ENCODE assay signal across 9 cellular contexts in the genomic region with DNA sequence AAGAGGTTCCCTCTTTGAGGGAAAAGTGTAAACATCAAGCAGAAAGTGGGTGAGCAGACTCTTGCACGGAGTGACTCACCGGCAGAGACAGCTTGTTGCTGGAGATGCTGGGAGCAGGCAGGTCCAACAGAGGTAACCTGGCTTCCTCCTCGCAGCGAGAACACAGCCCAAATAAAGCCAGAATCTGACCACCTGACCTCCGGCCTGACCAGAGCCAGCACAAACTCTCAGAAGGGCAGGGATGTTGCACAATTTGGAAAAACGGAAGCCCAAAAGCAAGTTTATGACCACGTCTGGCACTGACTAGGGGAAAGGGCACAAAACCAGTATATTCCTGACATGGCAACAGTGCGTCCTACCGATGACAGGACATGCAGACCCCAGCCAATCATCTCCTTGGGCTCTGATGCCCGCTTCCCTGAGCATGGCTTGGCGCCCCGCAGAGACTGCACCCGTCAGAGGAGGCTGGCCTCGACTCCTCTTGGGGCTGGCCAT. TPM values are rescaled to one million over a fixed set of nuclear protein-coding genes. Genes with fewer than 3 reads are reported as not detected.
A peak's percentile ranks its signal among the peaks of the same experiment; 100 is the strongest.
DNase-seq lines count a peak whose midpoint lies in the region; TF ChIP-seq lines count a peak whose summit lies in the region.
"Had no signal": no experiment of that assay in that cellular context is flagged by ENCODE, and none has a peak within 500 bp of the region (broad histone marks: within the 10 kb centered on the region; RNA-seq: fewer than 3 reads in every experiment).

No MANE protein-coding gene starts in this region.

- H3K36me3 ChIP-seq in WERI-Rb-1, result no peaks in the 10 kb centered on the region

- no peaks in the 10 kb centered on the region for H3K9me3 ChIP-seq in WERI-Rb-1 (ENCODE audit: severe bottlenecking)

- H3K36me3 Mint-ChIP-seq in activated CD4-positive, alpha-beta memory T cell treated with anti-CD3 and anti-CD28 coated beads, Interleukin-2, amount 10 ng/mL, durations not matched to agents 7 days and 5 days (ENCODE audit: low read depth), result peaks cover 15% of the 10 kb centered on the region

- no peaks in the 10 kb centered on the region for H3K27me3 Mint-ChIP-seq in activated CD4-positive, alpha-beta memory T cell treated with anti-CD3 and anti-CD28 coated beads, Interleukin-2, amount 10 ng/mL, durations not matched to agents 7 days and 5 days

- CTCF ChIA-PET in activated CD4-positive, alpha-beta memory T cell treated with anti-CD3 and anti-CD28 coated beads, Interleukin-2, amount 10 ng/mL, durations not matched to agents 7 days and 5 days (lab: Charles Lee), result no interaction called here

- TF ChIP-seq CTCF in WERI-Rb-1 (IDR thresholded peaks at IDR 0.05; ENCODE audit: low read depth, low read length), result no peak

- no peak overlapping the region for H3K4me3 ChIP-seq in WERI-Rb-1 (ENCODE audit: low read depth, low read length)

- H3K27ac ChIP-seq in WERI-Rb-1, result no peak overlapping the region

- H3K4me3 Mint-ChIP-seq in activated CD4-positive, alpha-beta memory T cell treated with anti-CD3 and anti-CD28 coated beads, Interleukin-2, amount 10 ng/mL, durations not matched to agents 7 days and 5 days, result no peak overlapping the region
- H3K4me3 Mint-ChIP-seq: central memory CD8-positive, alpha-beta T cell had no signal

- POLR2A ChIA-PET in activated CD4-positive, alpha-beta memory T cell treated with anti-CD3 and anti-CD28 coated beads, Interleukin-2, amount 10 ng/mL, durations not matched to agents 7 days and 5 days (lab: Charles Lee), result no interaction called here

- peak; percentile 87 for DNase-seq in DMS53 (lab: John Stamatoyannopoulos, UW)
- peak; percentile 79 for DNase-seq in SKM-1 (lab: John Stamatoyannopoulos, UW; ENCODE audit: unreplicated experiment)
- peak; percentile 44 for DNase-seq in globus pallidus (ENCODE audit: low spot score)
- peak; percentile 74 for DNase-seq in pons (ENCODE audit: low spot score)
- no peak for DNase-seq in HCEC 1CT
- DNase-seq in activated CD4-positive, alpha-beta memory T cell treated with anti-CD3 and anti-CD28 coated beads, Interleukin-2, amount 10 ng/mL, durations not matched to agents 7 days and 5 days, result no peak
- no peak for DNase-seq in NCI-H774 (lab: John Stamatoyannopoulos, UW)
- DNase-seq in WERI-Rb-1, result no peak

- H3K4me1 Mint-ChIP-seq in activated CD4-positive, alpha-beta memory T cell treated with anti-CD3 and anti-CD28 coated beads, Interleukin-2, amount 10 ng/mL, durations not matched to agents 7 days and 5 days, result peaks cover 61% of the 10 kb centered on the region

- H3K27me3 ChIP-seq in WERI-Rb-1 (ENCODE audit: insufficient read depth, low read depth, severe bottlenecking), result no peaks in the 10 kb centered on the region

- H3K27ac Mint-ChIP-seq in activated CD4-positive, alpha-beta memory T cell treated with anti-CD3 and anti-CD28 coated beads, Interleukin-2, amount 10 ng/mL, durations not matched to agents 7 days and 5 days, result no peak overlapping the region

- H3K9me3 Mint-ChIP-seq in activated CD4-positive, alpha-beta memory T cell treated with anti-CD3 and anti-CD28 coated beads, Interleukin-2, amount 10 ng/mL, durations not matched to agents 7 days and 5 days, result no peaks in the 10 kb centered on the region
- H3K9me3 Mint-ChIP-seq: central memory CD8-positive, alpha-beta T cell had no signal

RNA-seq across cellular contexts. Expression of a gene that starts 5.4 kb away (rescaled TPM):
- total RNA-seq in activated CD4-positive, alpha-beta memory T cell treated with anti-CD3 and anti-CD28 coated beads, Interleukin-2, amount 10 ng/mL, durations not matched to agents 7 days and 5 days, result 10 to 100 TPM; 55.3 to 60.0 TPM

Comparison
In these comparisons a context has a peak if more than half of its experiments do, and no peak if none do; other contexts are left out.
1. DNase-seq: peak in DMS53 (single experiment), SKM-1 (single experiment), globus pallidus (single experiment) and pons (single experiment); none in HCEC 1CT (single experiment), activated CD4-positive, alpha-beta memory T cell treated with anti-CD3 and anti-CD28 coated beads, Interleukin-2, amount 10 ng/mL, durations not matched to agents 7 days and 5 days (single experiment), NCI-H774 (single experiment) and WERI-Rb-1 (single experiment).